9 cellular contexts compared by ENCODE assay signal in genomic region chr2:205188516-205189138, GRCh38.
DNase-seq lines count a peak whose midpoint lies in the region; TF ChIP-seq lines count a peak whose summit lies in the region.
"Had no signal": no experiment of that assay in that cellular context is flagged by ENCODE, and none has a peak within 500 bp of the region (broad histone marks: within the 10 kb centered on the region; RNA-seq: fewer than 3 reads in every experiment).

No MANE protein-coding gene starts in this region.

- no peaks in the 10 kb centered on the region for H3K36me3 ChIP-seq in thyroid gland

- H3K36me3 Mint-ChIP-seq in nephron progenitor cell (ENCODE audit: low read depth), result no peaks in the 10 kb centered on the region

- DNase-seq in DMS153 (lab: John Stamatoyannopoulos, UW) (peak; percentile 9), DMS153 treated with DMSO at 0.1 percent for 48 hours (lab: John Stamatoyannopoulos, UW; ENCODE audit: unreplicated experiment) (no peak), anterior cingulate cortex (lab: John Stamatoyannopoulos, UW) (peak in 42 of 58 donors; percentile 1 to 85 (median 20)), iPS-NIHi11 (ENCODE audit: low spot score) (peak; percentile 52), thyroid gland (peak; percentile 14 to 18), NOMO-1 treated with dmso at 0.1 percent for 144 hours (lab: John Stamatoyannopoulos, UW; ENCODE audit: unreplicated experiment) (no peak), nephron progenitor cell (no peak)
- no peak for DNase-seq in NK-92 treated with Interleukin-12 subunit alpha and Interleukin-12 subunit beta, amount 100 ng/mL, for 24 hours (lab: John Stamatoyannopoulos, UW)

- H3K4me3 Mint-ChIP-seq in nephron progenitor cell, result no peak overlapping the region

- H3K27ac Mint-ChIP-seq in nephron progenitor cell, result no peak overlapping the region

- peaks cover 20% of the 10 kb centered on the region for H3K4me1 Mint-ChIP-seq in nephron progenitor cell

- TF ChIP-seq CTCF in thyroid gland (IDR thresholded peaks at IDR 0.05) (no peak), nephron progenitor cell (IDR thresholded peaks at IDR 0.05) (no peak)

- H3K27ac ChIP-seq in thyroid gland, result no peak overlapping the region
- H3K27ac ChIP-seq: 22Rv1 had no signal

- TF ChIP-seq POLR2A in thyroid gland (IDR thresholded peaks at IDR 0.05), result no peak

- no peaks in the 10 kb centered on the region for H3K9me3 ChIP-seq in thyroid gland

- no peaks in the 10 kb centered on the region for H3K4me1 ChIP-seq in thyroid gland

- no peak overlapping the region for H3K4me3 ChIP-seq in thyroid gland (replicated peaks in 1 of 3)

- WGBS in thyroid gland, 2 donors, result 67 to 78% methylated on average over 4 of the region's 4 CpGs

- no peaks in the 10 kb centered on the region for H3K27me3 ChIP-seq in thyroid gland

- intact Hi-C loops in thyroid gland (cut with DNase I), result no loop called here

- H3K9me3 Mint-ChIP-seq in nephron progenitor cell, result no peaks in the 10 kb centered on the region

- H3K27me3 Mint-ChIP-seq in nephron progenitor cell (ENCODE audit: low read depth, poor library complexity), result no peaks in the 10 kb centered on the region

Comparison
In these comparisons a context has a peak if more than half of its experiments do, and no peak if none do; other contexts are left out.
1. DNase-seq: peak in DMS153 (single experiment), anterior cingulate cortex (42 of 58), iPS-NIHi11 (single experiment) and thyroid gland (2 of 2); none in DMS153 treated with DMSO at 0.1 percent for 48 hours (single experiment), NK-92 treated with Interleukin-12 subunit alpha and Interleukin-12 subunit beta, amount 100 ng/mL, for 24 hours (single experiment), NOMO-1 treated with dmso at 0.1 percent for 144 hours (single experiment) and nephron progenitor cell (single experiment).